8 cellular contexts compared by ENCODE assay signal in the genomic region with DNA sequence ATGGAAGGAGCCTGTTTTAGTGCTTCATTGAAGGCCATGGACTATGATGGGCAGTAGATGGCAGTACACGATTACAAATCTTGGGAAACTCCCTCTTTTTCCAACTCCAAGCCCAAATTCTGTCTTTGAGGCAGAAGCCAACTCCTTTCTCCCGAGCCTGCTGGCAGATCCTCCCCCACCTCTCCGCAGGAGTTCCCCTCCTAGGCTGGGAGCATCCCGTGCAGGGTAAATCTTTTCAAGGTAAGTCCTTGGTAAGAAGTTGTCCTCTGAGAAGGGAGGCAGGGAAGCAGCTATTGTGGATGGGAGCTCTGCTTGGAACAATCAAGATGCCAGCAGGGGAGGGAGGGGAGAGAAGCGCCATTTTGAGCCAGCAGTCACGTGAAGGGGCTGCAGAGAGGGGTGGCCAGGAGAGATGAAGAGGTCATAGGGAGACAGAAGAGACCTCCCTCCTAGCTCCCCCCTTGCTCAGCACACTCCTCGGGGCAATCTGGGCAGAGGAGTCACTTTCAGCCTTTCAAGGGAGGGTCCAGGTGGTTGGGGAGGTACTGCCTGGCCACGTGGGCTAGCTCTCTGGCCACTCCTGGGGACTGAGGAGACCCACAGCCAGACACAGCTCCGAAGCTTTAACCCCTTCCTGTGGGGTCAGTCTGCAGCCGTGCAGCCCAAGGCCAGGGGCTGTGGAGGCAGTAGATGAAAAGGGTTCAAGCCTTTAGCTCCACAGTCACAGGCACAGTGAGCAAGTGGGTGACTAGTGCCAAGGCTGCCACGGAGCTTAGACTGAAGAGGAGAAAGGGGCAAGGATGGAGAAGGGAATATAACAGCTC. TPM values are rescaled to one million over a fixed set of nuclear protein-coding genes. Genes with fewer than 3 reads are reported as not detected.
DNase-seq lines count a peak whose midpoint lies in the region; ATAC-seq, FAIRE-seq and TF ChIP-seq lines count a peak whose summit lies in the region.

No MANE protein-coding gene starts in this region.

- H3K79me2 ChIP-seq in H1 (ENCODE audit: control insufficient read depth in 1 of 2, insufficient read depth in 2 of 2, low read length in 2 of 2): no peaks in the 10 kb centered on the region
- H3K79me2 ChIP-seq in HepG2 (ENCODE audit: insufficient read depth, low read length): no peaks in the 10 kb centered on the region

- BruUV-seq in HepG2 (replicated peaks; lab: Mats Ljungman, UMichigan): TSS peak; percentile 62

- H3K9me3 Mint-ChIP-seq in stimulated activated memory B cell treated with anti-CD40 and anti-IgM and Interleukin-4, amounts not matched to agents 10 μg/mL and 1 μg/mL and 100 μg/mL, for 72 hours: peaks cover 4% of the 10 kb centered on the region

- TF ChIP-seq CTCF in GM06990 (IDR thresholded peaks at IDR 0.05; ENCODE audit: insufficient read depth, low read length, poor library complexity, severe bottlenecking) (peak; percentile 59), LNCAP (IDR thresholded peaks at IDR 0.05) (peak; percentile 66), H1 (IDR thresholded peaks at IDR 0.05; ENCODE audit: control extremely low read depth in 1 of 3, insufficient read depth in 1 of 3, low read depth in 1 of 3, low read length in 3 of 3) (peak in 2 of 3 experiments; percentile 68 to 80; a peak in 3 of 4 replicates), HepG2 (CRISPR knock-in tag; IDR thresholded peaks at IDR 0.05) (peak; percentile 86), testis (IDR thresholded peaks at IDR 0.05) (peak; percentile 40 to 55 (median 51))

- in situ Hi-C loops in HepG2 (cut with HindIII; ENCODE audit: extremely low pct_ligation_motif_present, low pct_unique_long_range_greater_than_20kb): loop anchor here (5.0 to 25.0 kb wide), 3 partner anchors 173 to 783 kb away; a partner anchor contains a TSS

- H2BK20ac ChIP-seq in H1 (ENCODE audit: low read length): peak overlapping the region; percentile 84; the same call in 1 of the 2 replicates

- peak overlapping the region; percentile 81 for H4K91ac ChIP-seq in H1 (replicated peaks; ENCODE audit: insufficient read length, low read length)

- peaks cover 2% of the 10 kb centered on the region for H3K23me2 ChIP-seq in H1 (ENCODE audit: low read depth, low read length)

- peak; percentile 98 for FAIRE-seq in H1 (lab: Jason Lieb, UNC)
- peak; percentile 95 for FAIRE-seq in HepG2 (lab: Jason Lieb, UNC)

- H3K36me3 ChIP-seq in GM06990 (ENCODE audit: control insufficient read depth, insufficient read depth, low read length) (no peaks in the 10 kb centered on the region), H1 (ENCODE audit: control insufficient read depth in 2 of 4, insufficient read depth in 4 of 4, low read length in 3 of 4) (no peaks in the 10 kb centered on the region), HepG2 (replicated peaks in 1 of 2; ENCODE audit: control insufficient read depth in 1 of 2, insufficient read depth in 2 of 2, low read length in 2 of 2) (no peaks in the 10 kb centered on the region; a peak in 1 of 5 replicates), testis (ENCODE audit: low read depth, missing control alignments) (no peaks in the 10 kb centered on the region)

- H3K79me1 ChIP-seq in H1 (ENCODE audit: low read depth, low read length): no peaks in the 10 kb centered on the region

- H4K5ac ChIP-seq in H1 (ENCODE audit: insufficient read length, low read depth, low read length): peak overlapping the region; percentile 89

- H4K20me1 ChIP-seq in H1 (replicated peaks in 1 of 2; ENCODE audit: control insufficient read depth in 1 of 2, insufficient read depth in 2 of 2, low read length in 2 of 2) (no peaks in the 10 kb centered on the region), HepG2 (ENCODE audit: insufficient read depth, low read length) (no peaks in the 10 kb centered on the region)

- H3K27me3 ChIP-seq in GM06990 (replicated peaks; ENCODE audit: control insufficient read depth, insufficient read depth, low read length) (no peaks in the 10 kb centered on the region), H1 (replicated peaks in 1 of 4; ENCODE audit: control insufficient read depth in 3 of 4, extremely low read depth in 1 of 4, insufficient read depth in 3 of 4, low read length in 3 of 4) (no peaks in the 10 kb centered on the region), HepG2 (ENCODE audit: control insufficient read depth in 1 of 2, insufficient read depth in 2 of 2, low read length in 2 of 2) (no peaks in the 10 kb centered on the region), testis (no peaks in the 10 kb centered on the region)

- intact Hi-C loops in HepG2 (cut with micrococcal nuclease; ENCODE audit: unreplicated experiment) (loop anchor here (1.0 to 10.0 kb wide), 8 partner anchors 171 to 786 kb away; a partner anchor contains a TSS), testis (cut with DNase I; ENCODE audit: low total_unique reads) (no loop called here)

- CTCF ChIA-PET in H1 (lab: Charles Lee; ENCODE audit: partially characterized antibody): interaction anchor here (0.5 to 1.8 kb wide), 42 partner anchors 8 to 522 kb away, joined by 3 to 15 read pairs (median 4); a partner anchor contains a TSS
- CTCF ChIA-PET in HepG2 (lab: Yijun Ruan, JAX; ENCODE audit: low intra/inter-chr PET ratio, low total read pairs): interaction anchor here (1.2 to 2.4 kb wide), 6 partner anchors 171 to 522 kb away, joined by 3 to 18 read pairs (median 7); no protein-coding TSS in a partner anchor

- H3K4me3 Mint-ChIP-seq in stimulated activated memory B cell treated with anti-CD40 and anti-IgM and Interleukin-4, amounts not matched to agents 10 μg/mL and 1 μg/mL and 100 μg/mL, for 72 hours: no peak overlapping the region

- H3K9ac ChIP-seq in H1 (replicated peaks in 1 of 4; ENCODE audit: extremely low read depth in 1 of 4, low read depth in 3 of 4, low read length in 3 of 4) (peak overlapping the region in 3 of 4 experiments; percentile 74 to 92 (median 91); a peak in 6 of 7 replicates), HepG2 (ENCODE audit: insufficient read depth, low read depth, low read length) (peak overlapping the region; percentile 66)

- peak overlapping the region; percentile 90 for H4K8ac ChIP-seq in H1 (ENCODE audit: extremely low read depth, insufficient read depth, low read length)

- no peak overlapping the region; the same call in 1 of the 2 replicates for H2AK5ac ChIP-seq in H1 (ENCODE audit: low read depth, low read length)

- H3K4me2 ChIP-seq in H1 (ENCODE audit: insufficient read depth in 1 of 2, low read depth in 2 of 2, low read length in 2 of 2) (peak overlapping the region; percentile 60 to 83), HepG2 (ENCODE audit: low read depth, low read length) (peak overlapping the region; percentile 83)

- H3K56ac ChIP-seq in H1 (replicated peaks; ENCODE audit: insufficient read length, low read depth, low read length): peak overlapping the region; percentile 80

- peak overlapping the region; percentile 24 for H3K4ac ChIP-seq in H1 (replicated peaks; ENCODE audit: insufficient read length, low read depth, low read length)

- peak overlapping the region; percentile 97 for H2BK5ac ChIP-seq in H1 (ENCODE audit: low read depth, low read length)

- no peak for TF ChIP-seq EP300 in H1 (IDR thresholded peaks at IDR 0.05; ENCODE audit: borderline replicate concordance in 1 of 2, low read depth in 2 of 2, low read length in 2 of 2)
- TF ChIP-seq EP300 in HepG2 (IDR thresholded peaks at IDR 0.05; ENCODE audit: low read depth in 2 of 2, low read length in 2 of 2): no peak; a peak in 1 of 4 replicates
- TF ChIP-seq EP300 in HepG2 (CRISPR knock-in tag; IDR thresholded peaks at IDR 0.05; ENCODE audit: borderline replicate concordance): no peak

- peaks cover 6% of the 10 kb centered on the region for H3K27me3 Mint-ChIP-seq in stimulated activated memory B cell treated with anti-CD40 and anti-IgM and Interleukin-4, amounts not matched to agents 10 μg/mL and 1 μg/mL and 100 μg/mL, for 72 hours

- WGBS in H1 (ENCODE audit: extremely low coverage in 1 of 2, insufficient coverage in 1 of 2, insufficient read length in 1 of 2, insufficient replicate concordance in 2 of 2, low coverage in 1 of 2, low lambda C conversion rate in 2 of 2, missing lambda C conversion rate in 1 of 2), 2 experiments: 11% methylated on average over 11 of the region's 11 CpGs; no CpG with 5 or more reads in 1 of the 2 experiments
- WGBS in HepG2 (ENCODE audit: low lambda C conversion rate): 4% methylated on average over 9 of the region's 11 CpGs
- WGBS in testis, 2 donors: 25 to 33% methylated on average over 10 to 11 of the region's 11 CpGs

- no peak overlapping the region for H3K4me3 ChIP-seq in GM06990 (replicated peaks; ENCODE audit: low read depth, low read length)
- H3K4me3 ChIP-seq in H1 (ENCODE audit: extremely low read depth in 1 of 4, insufficient read depth in 2 of 4, low read depth in 3 of 4, low read length in 4 of 4): peak overlapping the region; percentile 40 to 69 (median 66)
- H3K4me3 ChIP-seq in HepG2 (replicated peaks in 1 of 3; ENCODE audit: insufficient read depth in 1 of 3, low read depth in 2 of 3, low read length in 3 of 3): peak overlapping the region; percentile 67 to 76 (median 73)
- H3K4me3 ChIP-seq in testis: peak overlapping the region; percentile 49 to 58

- H3K4me1 Mint-ChIP-seq in stimulated activated memory B cell treated with anti-CD40 and anti-IgM and Interleukin-4, amounts not matched to agents 10 μg/mL and 1 μg/mL and 100 μg/mL, for 72 hours: no peaks in the 10 kb centered on the region

- peaks cover 3 to 6% (median 5%) of the 10 kb centered on the region in 4 experiments; a peak in 5 of 7 replicates for H3K4me1 ChIP-seq in H1 (replicated peaks in 1 of 4; ENCODE audit: control insufficient read depth in 3 of 4, insufficient read depth in 4 of 4, low read length in 3 of 4)
- H3K4me1 ChIP-seq in HepG2 (ENCODE audit: insufficient read depth, low read length): peaks cover 12% of the 10 kb centered on the region
- H3K4me1 ChIP-seq in testis: peaks cover 4% of the 10 kb centered on the region

- peak overlapping the region; percentile 95; the same call in 1 of the 2 replicates for H2BK15ac ChIP-seq in H1 (ENCODE audit: low read length)

- TF ChIP-seq POLR2A in H1 (IDR thresholded peaks at IDR 0.05; ENCODE audit: control extremely low read depth in 1 of 2, low read depth in 2 of 2, low read length in 2 of 2) (peak; percentile 55 to 85), HepG2 (IDR thresholded peaks at IDR 0.05; ENCODE audit: insufficient read depth in 1 of 2, low read depth in 2 of 2, low read length in 2 of 2) (peak; percentile 54 to 59; a peak in 3 of 4 replicates), testis (IDR thresholded peaks at IDR 0.05) (no peak)

- H3K14ac ChIP-seq in H1 (ENCODE audit: insufficient read length): no peak overlapping the region

- H3K27ac ChIP-seq in H1 (ENCODE audit: low read depth, low read length) (peak overlapping the region; percentile 86), HepG2 (ENCODE audit: extremely low read length, insufficient read depth, low read length) (peak overlapping the region; percentile 59), testis (peak overlapping the region; percentile 75 to 83)

- peak; percentile 93 for ATAC-seq in HepG2
- no peak for ATAC-seq in HG03039 (IDR thresholded peaks at IDR 0.05; ENCODE audit: unreplicated experiment)
- no peak for ATAC-seq in stimulated activated memory B cell treated with anti-CD40 and anti-IgM and Interleukin-4, amounts not matched to agents 10 μg/mL and 1 μg/mL and 100 μg/mL, for 72 hours

- peak; percentile 17 for DNase-seq in GM06990 (ENCODE audit: extremely low read depth, insufficient read length)
- peak; percentile 92 for DNase-seq in RKO (ENCODE audit: low spot score)
- peak; percentile 73 to 87 for DNase-seq in H1 (ENCODE audit: low read depth in 1 of 2, low spot score in 2 of 2)
- peak; percentile 77 for DNase-seq in HepG2 (ENCODE audit: low spot score)
- peak; percentile 68 for DNase-seq in testis

- H2BK12ac ChIP-seq in H1 (ENCODE audit: low read depth, low read length): peak overlapping the region; percentile 77

- H3K18ac ChIP-seq in H1 (ENCODE audit: extremely low read depth, low read length): peak overlapping the region; percentile 88

- no peak overlapping the region for H3K23ac ChIP-seq in H1 (ENCODE audit: insufficient read length)

- H2AFZ ChIP-seq in H1 (ENCODE audit: low read length) (peak overlapping the region; percentile 98), HepG2 (ENCODE audit: low read length) (peak overlapping the region; percentile 79)

- peaks cover 5% of the 10 kb centered on the region for H3K36me3 Mint-ChIP-seq in stimulated activated memory B cell treated with anti-CD40 and anti-IgM and Interleukin-4, amounts not matched to agents 10 μg/mL and 1 μg/mL and 100 μg/mL, for 72 hours

- POLR2A ChIA-PET in H1 (lab: Charles Lee; ENCODE audit: partially characterized antibody): interaction anchor here (0.7 to 3.8 kb wide), 11 partner anchors 10 to 404 kb away, joined by 3 to 52 read pairs (median 4); a partner anchor contains a TSS
- POLR2A ChIA-PET in HepG2 (lab: Yijun Ruan, JAX): interaction anchor here (0.8 to 2.0 kb wide), 7 partner anchors 8 to 522 kb away, joined by 3 to 13 read pairs (median 4); a partner anchor contains a TSS

- H3K27ac Mint-ChIP-seq in stimulated activated memory B cell treated with anti-CD40 and anti-IgM and Interleukin-4, amounts not matched to agents 10 μg/mL and 1 μg/mL and 100 μg/mL, for 72 hours: no peak overlapping the region

- peak; percentile 89 to 90 for TF ChIP-seq RAD21 in H1 (IDR thresholded peaks at IDR 0.05 in 1 of 2, conservative IDR thresholded peaks at IDR 0.05 in 1 of 2; ENCODE audit: low read depth in 2 of 2, low read length in 2 of 2)
- peak; percentile 84 for TF ChIP-seq RAD21 in HepG2 (CRISPR knock-in tag; IDR thresholded peaks at IDR 0.05)

- peak overlapping the region; percentile 88 for H2BK120ac ChIP-seq in H1 (replicated peaks; ENCODE audit: low read depth, low read length)

- H3K9me3 ChIP-seq in H1 (ENCODE audit: insufficient read depth in 2 of 2, low read depth in 1 of 2, low read length in 1 of 2): no peaks in the 10 kb centered on the region
- no peaks in the 10 kb centered on the region for H3K9me3 ChIP-seq in HepG2 (ENCODE audit: low read length)
- H3K9me3 ChIP-seq in testis: no peaks in the 10 kb centered on the region

RNA-seq across cellular contexts. Expression of a gene that starts 9.6 kb away (rescaled TPM):
- total RNA-seq in H1 (2021; fragmentation: NEBNext Ultra II Directional; extraction: Animal tissue kit (Norgen Biotek cat#: 25700)): 11.0 and 11.1 TPM in 2 replicates
- polyA plus RNA-seq in H1 (2011; rRNA removed) (7.3 and 12.2 TPM in 2 replicates), HepG2 (2011; rRNA removed) (2.4 and 4.2 TPM in 2 replicates), testis (ENCODE audit: insufficient read depth, low read depth, low replicate concordance) (16.9 TPM)
- polyA plus RNA-seq in H1 (2011; cell fraction: cytosol; rRNA removed): 7.9 TPM
- 7.5 TPM for polyA plus RNA-seq in H1 (2011; cell fraction: nucleus; rRNA removed)
- 8.3 to 11.2 TPM (median 10.2 TPM) in 4 replicates for polyA plus RNA-seq in H1 (2012, experiment 1 of 2)
- polyA plus RNA-seq in H1 (2012, experiment 2 of 2): 1.3 TPM
- 8.1 TPM for polyA plus RNA-seq in H1 (2013, experiment 1 of 2)
- polyA plus RNA-seq in H1 (2013, experiment 2 of 2): 7.7 TPM
- 13.6 and 17.5 TPM in 2 replicates for polyA minus RNA-seq in H1 (2011; rRNA and poly(A)+ RNA removed)
- polyA minus RNA-seq in H1 (2011; cell fraction: cytosol; rRNA and poly(A)+ RNA removed): 5.1 TPM
- 22.5 TPM for polyA minus RNA-seq in H1 (2011; cell fraction: nucleus; rRNA and poly(A)+ RNA removed)
- total RNA-seq in HepG2 (2016; rRNA removed; fragmentation: Illumina TruSeq; extraction: Trizol) (6.5 and 7.2 TPM in 2 replicates), testis (10 to 100 TPM; 21.9 to 23.7 TPM)
- total RNA-seq in HepG2 (2016; cell fraction: cytosol; rRNA removed; fragmentation: Illumina TruSeq; extraction: Trizol; ENCODE audit: low read depth): 1.8 and 1.9 TPM in 2 replicates
- 7.4 and 8.8 TPM in 2 replicates for total RNA-seq in HepG2 (2016; cell fraction: insoluble cytoplasmic fraction; rRNA removed; fragmentation: Illumina TruSeq; extraction: Trizol)
- total RNA-seq in HepG2 (2016; cell fraction: membrane; rRNA removed; fragmentation: Illumina TruSeq; extraction: Trizol): 3.2 and 3.5 TPM in 2 replicates
- total RNA-seq in HepG2 (2016; cell fraction: nucleus; rRNA removed; fragmentation: Illumina TruSeq; extraction: Trizol): 8.4 and 12.6 TPM in 2 replicates
- polyA plus RNA-seq in HepG2 (2011; cell fraction: cytosol; rRNA removed): 1.4 and 3.5 TPM in 2 replicates
- 5.0 and 6.6 TPM in 2 replicates for polyA plus RNA-seq in HepG2 (2011; cell fraction: nucleus; rRNA removed)
- 2.4 and 4.9 TPM in 2 replicates for polyA plus RNA-seq in HepG2 (2012)
- polyA plus RNA-seq in HepG2 (2016; cell fraction: cytosol; fragmentation: Illumina TruSeq; extraction: Trizol; ENCODE audit: low read depth): 1.2 TPM in 2 replicates
- polyA plus RNA-seq in HepG2 (2016; cell fraction: insoluble cytoplasmic fraction; fragmentation: Illumina TruSeq; extraction: Trizol; ENCODE audit: low read depth): 6.8 and 6.9 TPM in 2 replicates
- polyA plus RNA-seq in HepG2 (2016; cell fraction: membrane; fragmentation: Illumina TruSeq; extraction: Trizol; ENCODE audit: low read depth): 1.3 and 2.0 TPM in 2 replicates
- 9.0 and 12.6 TPM in 2 replicates for polyA plus RNA-seq in HepG2 (2016; cell fraction: nucleus; fragmentation: Illumina TruSeq; extraction: Trizol; ENCODE audit: insufficient read depth, low read depth)
- 2.0 and 7.9 TPM in 2 replicates for polyA minus RNA-seq in HepG2 (2011; rRNA and poly(A)+ RNA removed; ENCODE audit: low replicate concordance)
- polyA minus RNA-seq in HepG2 (2011; cell fraction: cytosol; rRNA and poly(A)+ RNA removed): 2.5 and 2.9 TPM in 2 replicates
- 8.5 and 10.7 TPM in 2 replicates for polyA minus RNA-seq in HepG2 (2011; cell fraction: nucleus; rRNA and poly(A)+ RNA removed)

RNA-seq across cellular contexts. Expression of a gene that starts 51.5 kb away (rescaled TPM):
- total RNA-seq in H1 (2021; fragmentation: NEBNext Ultra II Directional; extraction: Animal tissue kit (Norgen Biotek cat#: 25700)): not detected in 2 replicates
- not detected in 2 replicates for polyA plus RNA-seq in H1 (2011; rRNA removed)
- not detected for polyA plus RNA-seq in H1 (2011; cell fraction: cytosol; rRNA removed)
- not detected for polyA plus RNA-seq in H1 (2011; cell fraction: nucleus; rRNA removed)
- polyA plus RNA-seq in H1 (2012, experiment 1 of 2): not detected in 4 replicates
- not detected for polyA plus RNA-seq in H1 (2012, experiment 2 of 2)
- not detected for polyA plus RNA-seq in H1 (2013, experiment 1 of 2)
- not detected for polyA plus RNA-seq in H1 (2013, experiment 2 of 2)
- not detected in 2 replicates for polyA minus RNA-seq in H1 (2011; rRNA and poly(A)+ RNA removed)
- polyA minus RNA-seq in H1 (2011; cell fraction: cytosol; rRNA and poly(A)+ RNA removed): not detected
- not detected for polyA minus RNA-seq in H1 (2011; cell fraction: nucleus; rRNA and poly(A)+ RNA removed)
- not detected in 2 replicates for total RNA-seq in HepG2 (2016; rRNA removed; fragmentation: Illumina TruSeq; extraction: Trizol)
- total RNA-seq in HepG2 (2016; cell fraction: cytosol; rRNA removed; fragmentation: Illumina TruSeq; extraction: Trizol; ENCODE audit: low read depth): not detected in 2 replicates
- total RNA-seq in HepG2 (2016; cell fraction: insoluble cytoplasmic fraction; rRNA removed; fragmentation: Illumina TruSeq; extraction: Trizol): not detected in 2 replicates
- not detected in 2 replicates for total RNA-seq in HepG2 (2016; cell fraction: membrane; rRNA removed; fragmentation: Illumina TruSeq; extraction: Trizol)
- total RNA-seq in HepG2 (2016; cell fraction: nucleus; rRNA removed; fragmentation: Illumina TruSeq; extraction: Trizol): not detected in 2 replicates
- polyA plus RNA-seq in HepG2 (2011; rRNA removed): not detected in 2 replicates
- polyA plus RNA-seq in HepG2 (2011; cell fraction: cytosol; rRNA removed): not detected in 2 replicates
- not detected in 2 replicates for polyA plus RNA-seq in HepG2 (2011; cell fraction: nucleus; rRNA removed)
- polyA plus RNA-seq in HepG2 (2012): not detected in 2 replicates
- not detected in 2 replicates for polyA plus RNA-seq in HepG2 (2016; cell fraction: cytosol; fragmentation: Illumina TruSeq; extraction: Trizol; ENCODE audit: low read depth)
- not detected in 2 replicates for polyA plus RNA-seq in HepG2 (2016; cell fraction: insoluble cytoplasmic fraction; fragmentation: Illumina TruSeq; extraction: Trizol; ENCODE audit: low read depth)
- polyA plus RNA-seq in HepG2 (2016; cell fraction: membrane; fragmentation: Illumina TruSeq; extraction: Trizol; ENCODE audit: low read depth): not detected in 2 replicates
- polyA plus RNA-seq in HepG2 (2016; cell fraction: nucleus; fragmentation: Illumina TruSeq; extraction: Trizol; ENCODE audit: insufficient read depth, low read depth): not detected in 2 replicates
- polyA minus RNA-seq in HepG2 (2011; rRNA and poly(A)+ RNA removed; ENCODE audit: low replicate concordance): not detected in 2 replicates
- not detected in 2 replicates for polyA minus RNA-seq in HepG2 (2011; cell fraction: cytosol; rRNA and poly(A)+ RNA removed)
- not detected in 2 replicates for polyA minus RNA-seq in HepG2 (2011; cell fraction: nucleus; rRNA and poly(A)+ RNA removed)
- total RNA-seq in testis: 1 to 10 TPM; 5.1 to 8.1 TPM
- polyA plus RNA-seq in testis (ENCODE audit: insufficient read depth, low read depth, low replicate concordance): 1.7 TPM

Comparison
In these comparisons a context has a peak if more than half of its experiments do, and no peak if none do; other contexts are left out.
1. DNase-seq: peak in every context shown above with its lines; median percentile 92 in RKO; 80 in H1; 77 in HepG2; 68 in testis; 17 in GM06990.